In genomic region chr11:20387262-20388095, GRCh38 we compare ENCODE assay signal across 8 cellular contexts. TPM values are rescaled to one million over a fixed set of nuclear protein-coding genes. Genes with fewer than 3 reads are reported as not detected.
DNase-seq lines count a peak whose midpoint lies in the region; ATAC-seq and TF ChIP-seq lines count a peak whose summit lies in the region.

Gene PRMT3 (plus strand): TSS chr11:20387716. CDS start chr11:20387747, 31 bp downstream.

- peak; percentile 67 for TF ChIP-seq POLR2A in HCT116 (IDR thresholded peaks at IDR 0.05; ENCODE audit: borderline replicate concordance, extremely low read depth, insufficient read depth, insufficient read length)

- POLR2A ChIA-PET in HCT116 (lab: Charles Lee) = no interaction called here

- no peaks in the 10 kb centered on the region for H3K27me3 Mint-ChIP-seq in nephron progenitor cell (ENCODE audit: low read depth, poor library complexity)
- H3K27me3 Mint-ChIP-seq in stimulated activated naive CD8-positive, alpha-beta T cell treated with anti-CD3 and anti-CD28 coated beads, Interleukin-15, Interleukin-2, amounts not matched to agents 100 ng/mL and 50 ng/mL, for 24 hours = no peaks in the 10 kb centered on the region

- H3K27me3 ChIP-seq in HCT116 (ENCODE audit: insufficient read depth, low read length) = no peaks in the 10 kb centered on the region
- H3K27me3 ChIP-seq in MM.1S (replicated peaks; ENCODE audit: insufficient read depth, low read length) = no peaks in the 10 kb centered on the region

- BruUV-seq in HCT116 (replicated peaks; lab: Mats Ljungman, UMichigan) = no TSS peak

- H3K79me2 ChIP-seq in HCT116 (ENCODE audit: insufficient read depth, low read length) = peaks cover 31% of the 10 kb centered on the region
- H3K79me2 ChIP-seq in MM.1S (ENCODE audit: low read length) = peaks cover 17% of the 10 kb centered on the region

- H3K9me3 ChIP-seq in HCT116 (ENCODE audit: control insufficient read depth in 1 of 2, insufficient read depth in 1 of 2, low read depth in 1 of 2, low read length in 2 of 2) (no peaks in the 10 kb centered on the region), MM.1S (replicated peaks; ENCODE audit: insufficient read depth, low read length) (no peaks in the 10 kb centered on the region)

- peaks cover 3% of the 10 kb centered on the region; the same call in 1 of the 2 replicates for H3F3A ChIP-seq in MM.1S (ENCODE audit: insufficient read depth, low read length)

- no peaks in the 10 kb centered on the region for H3K9me2 ChIP-seq in HCT116 (ENCODE audit: insufficient read depth)
- no peaks in the 10 kb centered on the region for H3K9me2 ChIP-seq in MM.1S (replicated peaks; ENCODE audit: insufficient read depth, low read length)

- peak within 1 kb of the TSS; percentile 98 for H3K4me3 Mint-ChIP-seq in nephron progenitor cell
- H3K4me3 Mint-ChIP-seq in stimulated activated naive CD8-positive, alpha-beta T cell treated with anti-CD3 and anti-CD28 coated beads, Interleukin-15, Interleukin-2, amounts not matched to agents 100 ng/mL and 50 ng/mL, for 24 hours = peak within 1 kb of the TSS; percentile 97

- peak in 1 of 3 experiments; percentile 30; a peak in 2 of 6 replicates for TF ChIP-seq CTCF in HCT116 (IDR thresholded peaks at IDR 0.05 in 2 of 3, conservative IDR thresholded peaks at IDR 0.05 in 1 of 3; ENCODE audit: borderline replicate concordance in 1 of 3, insufficient read depth in 1 of 3, low read depth in 2 of 3, low read length in 2 of 3)
- 0 out of 2 replicates have a peak, but pooled peaks have one; percentile 3 for TF ChIP-seq CTCF in MM.1S (IDR thresholded peaks at IDR 0.05; ENCODE audit: low read length)
- TF ChIP-seq CTCF in fibroblast of the aortic adventitia (IDR thresholded peaks at IDR 0.05; ENCODE audit: insufficient read depth, low read length) = no peak
- TF ChIP-seq CTCF in nephron progenitor cell (IDR thresholded peaks at IDR 0.05) = peak; percentile 86

- H3K4me1 ChIP-seq in HCT116 (ENCODE audit: control insufficient read depth in 1 of 2, insufficient read depth in 2 of 2, low read length in 2 of 2) (peaks cover 5 to 9% of the 10 kb centered on the region in 2 experiments; a peak in 3 of 4 replicates), MM.1S (ENCODE audit: low read length) (peaks cover 7% of the 10 kb centered on the region; the same call in 1 of the 2 replicates)

- DNase-seq in GDM1 (lab: John Stamatoyannopoulos, UW) (peak; percentile 95), HCT116 (ENCODE audit: low read depth, low spot score) (peak; percentile 84), MM.1S (peak; percentile 97), SHP77 treated with DMSO at 0.1 percent for 48 hours (lab: John Stamatoyannopoulos, UW) (peak; percentile 71), fibroblast of the aortic adventitia (ENCODE audit: low read depth) (peak; percentile 92), nephron progenitor cell (peak; percentile 97)
- DNase-seq in activated effector memory CD4-positive, alpha-beta T cell treated with anti-CD3 and anti-CD28 coated beads, Interleukin-2, amount 50 U/mL, for 16 hours = peak; percentile 99

- CTCF ChIA-PET in HCT116 (lab: Charles Lee) = interaction anchor here (0.6 to 1.0 kb wide), 2 partner anchors 15 to 21 kb away, joined by 3 read pairs; no protein-coding TSS in a partner anchor

- no peaks in the 10 kb centered on the region for H4K20me1 ChIP-seq in HCT116 (ENCODE audit: insufficient read depth)
- no peaks in the 10 kb centered on the region for H4K20me1 ChIP-seq in MM.1S (ENCODE audit: insufficient read depth, low read length)

- H2AFZ ChIP-seq in HCT116 (ENCODE audit: low read depth, low read length, poor library complexity, severe bottlenecking) = peak within 1 kb of the TSS; percentile 84
- peak within 1 kb of the TSS; percentile 90 for H2AFZ ChIP-seq in MM.1S (ENCODE audit: low read length)

- intact Hi-C loops in HCT116 (cut with micrococcal nuclease) = loop anchor here (1.0 to 2.0 kb wide), 2 partner anchors 19 to 223 kb away; no protein-coding TSS in a partner anchor

- H3K27ac ChIP-seq in HCT116 (ENCODE audit: low read depth, low read length) (peak within 1 kb of the TSS; percentile 82), MM.1S (ENCODE audit: low read length) (peak within 1 kb of the TSS; percentile 95)

- no peaks in the 10 kb centered on the region for H3K9me3 Mint-ChIP-seq in nephron progenitor cell
- no peaks in the 10 kb centered on the region for H3K9me3 Mint-ChIP-seq in stimulated activated naive CD8-positive, alpha-beta T cell treated with anti-CD3 and anti-CD28 coated beads, Interleukin-15, Interleukin-2, amounts not matched to agents 100 ng/mL and 50 ng/mL, for 24 hours

- ATAC-seq in HCT116 = peak; percentile 90

- peak within 1 kb of the TSS; percentile 96 for H3K4me2 ChIP-seq in HCT116 (ENCODE audit: low read length)
- peak within 1 kb of the TSS; percentile 92 for H3K4me2 ChIP-seq in MM.1S (ENCODE audit: low read depth, low read length)

- H3K9ac ChIP-seq in HCT116 (ENCODE audit: low read length) = peak within 1 kb of the TSS; percentile 100
- H3K9ac ChIP-seq in MM.1S (ENCODE audit: low read length) = peak within 1 kb of the TSS; percentile 96

- H3K4me3 ChIP-seq in HCT116 (replicated peaks in 1 of 2; ENCODE audit: low read depth in 1 of 2, low read length in 2 of 2) (peak within 1 kb of the TSS; percentile 90 to 99), MM.1S (ENCODE audit: low read length) (peak within 1 kb of the TSS; percentile 93), fibroblast of the aortic adventitia (ENCODE audit: low read depth, low read length) (peak within 1 kb of the TSS; percentile 95)

- TF ChIP-seq RAD21 in HCT116 (IDR thresholded peaks at IDR 0.05; ENCODE audit: low read depth) = peak; percentile 51

- RAD21 ChIA-PET in HCT116 (lab: Charles Lee; ENCODE audit: low non-redundant PET in 1 of 2, low total read pairs in 2 of 2, uncharacterized antibody in 2 of 2, unreplicated experiment in 2 of 2) = no interaction called here

- peaks cover 10% of the 10 kb centered on the region for H3K36me3 Mint-ChIP-seq in nephron progenitor cell (ENCODE audit: low read depth)
- peaks cover 55% of the 10 kb centered on the region for H3K36me3 Mint-ChIP-seq in stimulated activated naive CD8-positive, alpha-beta T cell treated with anti-CD3 and anti-CD28 coated beads, Interleukin-15, Interleukin-2, amounts not matched to agents 100 ng/mL and 50 ng/mL, for 24 hours (ENCODE audit: low read depth)

- H3K36me3 ChIP-seq in HCT116 (ENCODE audit: control insufficient read depth in 1 of 2, insufficient read depth in 2 of 2, low read length in 2 of 2) (peaks cover 0 to 5% of the 10 kb centered on the region in 2 experiments; a peak in 2 of 4 replicates), MM.1S (replicated peaks; ENCODE audit: insufficient read depth, low read length) (no peaks in the 10 kb centered on the region)

- H3K4me1 Mint-ChIP-seq in nephron progenitor cell = peaks cover 20% of the 10 kb centered on the region
- H3K4me1 Mint-ChIP-seq in stimulated activated naive CD8-positive, alpha-beta T cell treated with anti-CD3 and anti-CD28 coated beads, Interleukin-15, Interleukin-2, amounts not matched to agents 100 ng/mL and 50 ng/mL, for 24 hours (ENCODE audit: low read depth) = peaks cover 42% of the 10 kb centered on the region

- H3K27ac Mint-ChIP-seq in nephron progenitor cell = peak within 1 kb of the TSS; percentile 99
- H3K27ac Mint-ChIP-seq in stimulated activated naive CD8-positive, alpha-beta T cell treated with anti-CD3 and anti-CD28 coated beads, Interleukin-15, Interleukin-2, amounts not matched to agents 100 ng/mL and 50 ng/mL, for 24 hours = peak within 1 kb of the TSS; percentile 99

TF ChIP-seq in HCT116, 20 proteins besides CTCF, POLR2A, EP300 and RAD21 (continues in another document):
- peak; percentile 93 for TF ChIP-seq ELF1 (IDR thresholded peaks at IDR 0.05; ENCODE audit: borderline replicate concordance, low read depth)
- TF ChIP-seq POLR2AphosphoS5 (IDR thresholded peaks at IDR 0.05; ENCODE audit: low read depth, low read length) = peak; percentile 83
- no peak; the same call in 1 of the 2 replicates for TF ChIP-seq JUND (IDR thresholded peaks at IDR 0.05)
- TF ChIP-seq SRF (IDR thresholded peaks at IDR 0.05; ENCODE audit: low read depth) = peak; percentile 89
- TF ChIP-seq SP1 (IDR thresholded peaks at IDR 0.05; ENCODE audit: low read depth) = peak; percentile 80
- TF ChIP-seq CEBPB (IDR thresholded peaks at IDR 0.05; ENCODE audit: low read depth) = peak; percentile 28; the same call in 1 of the 2 replicates
- TF ChIP-seq EGR1 (IDR thresholded peaks at IDR 0.05; ENCODE audit: low read depth) = peak; percentile 66
- TF ChIP-seq TCF7L2 (IDR thresholded peaks at IDR 0.05; ENCODE audit: borderline replicate concordance, extremely low read depth, insufficient read depth, insufficient read length) = peak; percentile 42
- no peak for TF ChIP-seq EZH2 (IDR thresholded peaks at IDR 0.05)
- peak; percentile 77; the same call in 1 of the 2 replicates for TF ChIP-seq CBX3 (IDR thresholded peaks at IDR 0.05; ENCODE audit: low read depth)
- peak; percentile 91 for TF ChIP-seq SIN3A (IDR thresholded peaks at IDR 0.05; ENCODE audit: low read depth)
- TF ChIP-seq, protein P1, sequence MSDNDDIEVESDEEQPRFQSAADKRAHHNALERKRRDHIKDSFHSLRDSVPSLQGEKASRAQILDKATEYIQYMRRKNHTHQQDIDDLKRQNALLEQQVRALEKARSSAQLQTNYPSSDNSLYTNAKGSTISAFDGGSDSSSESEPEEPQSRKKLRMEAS (IDR thresholded peaks at IDR 0.05) = peak; percentile 99
- TF ChIP-seq YY1 (IDR thresholded peaks at IDR 0.05; ENCODE audit: extremely low read depth, insufficient replicate concordance, low read depth, low read length) = no peak
- TF ChIP-seq ZFX (IDR thresholded peaks at IDR 0.05) = peak; percentile 80

RNA-seq across cellular contexts. Expression of gene PRMT3, which starts in this region (rescaled TPM):
- 24.3 TPM for total RNA-seq in HCT116 (2021; ENCODE audit: unreplicated experiment)
- polyA plus RNA-seq in HCT116 (2012) = 8.2 and 9.8 TPM in 2 replicates
- 17.3 and 19.3 TPM in 2 replicates for total RNA-seq in fibroblast of the aortic adventitia (ENCODE audit: low replicate concordance)

Comparison
In these comparisons a context has a peak if more than half of its experiments do, and no peak if none do; other contexts are left out.
1. Peak in every context shown above with its lines: DNase-seq, ATAC-seq, H3K4me3 ChIP-seq and H3K27ac ChIP-seq.